Comparison of ENCODE assay signal across 23 cellular contexts in genomic region chr5:93601053-93601429, GRCh38. TPM values are rescaled to one million over a fixed set of nuclear protein-coding genes. Genes with fewer than 3 reads are reported as not detected.
DNase-seq lines count a peak whose midpoint lies in the region; ATAC-seq and TF ChIP-seq lines count a peak whose summit lies in the region.
"Had no signal": no experiment of that assay in that cellular context is flagged by ENCODE, and none has a peak within 500 bp of the region (broad histone marks: within the 10 kb centered on the region; RNA-seq: fewer than 3 reads in every experiment).

No MANE protein-coding gene starts in this region.

- no peak for TF ChIP-seq POLR2A in IMR-90 (IDR thresholded peaks at IDR 0.05; ENCODE audit: low read depth, low read length)

- H2BK5ac ChIP-seq in IMR-90 (ENCODE audit: low read depth, low read length, poor library complexity, severe bottlenecking), result peak overlapping the region; percentile 75

- CTCF ChIA-PET in IMR-90 (lab: Yijun Ruan, JAX), result interaction anchor here (0.6 to 2.0 kb wide), 3 partner anchors 11 to 801 kb away, joined by 3 to 6 read pairs (median 4); no protein-coding TSS in a partner anchor

- H3K4ac ChIP-seq in IMR-90 (ENCODE audit: low read depth, low read length), result peak overlapping the region; percentile 75; the same call in 1 of the 2 replicates

- H2BK20ac ChIP-seq in IMR-90 (ENCODE audit: low read depth, low read length), result peak overlapping the region; percentile 54; the same call in 1 of the 2 replicates

- H3K79me1 ChIP-seq in IMR-90 (ENCODE audit: low read depth in 1 of 2, low read length in 2 of 2), result peaks cover 8 to 22% of the 10 kb centered on the region in 2 experiments; a peak in 3 of 4 replicates

- DNase-seq in IMR-90, result no peak
- DNase-seq in caudate nucleus (lab: John Stamatoyannopoulos, UW), result no peak
- DNase-seq in iris pigment epithelial cell (ENCODE audit: low read depth), result peak; percentile 49
- DNase-seq in left colon, result no peak
- DNase-seq in omental fat pad (ENCODE audit: low spot score), result no peak
- DNase-seq: activated CD4-positive, CD25-positive, alpha-beta regulatory T cell; activated CD8-positive, alpha-beta T cell treated with anti-CD3 and anti-CD28 coated beads for 36 hours; activated effector memory CD4-positive, alpha-beta T cell treated with anti-CD3 and anti-CD28 coated beads, Interleukin-2, amount 50 U/mL, for 16 hours; activated T-cell treated with anti-CD3 and anti-CD28 coated beads for 4 hours; effector CD4-positive, alpha-beta T cell; erythroblast; MG63; naive thymus-derived CD4-positive, alpha-beta T cell; NCI-H1436 treated with DMSO at 0.1 percent for 48 hours; ovary; right lobe of liver; uterus had no signal

- peak overlapping the region; percentile 71 for H3K18ac ChIP-seq in IMR-90 (ENCODE audit: low read depth, low read length)

- no peak for TF ChIP-seq CTCF in IMR-90 (conservative IDR thresholded peaks at IDR 0.05; ENCODE audit: low read depth, low read length)
- no peak for TF ChIP-seq CTCF in omental fat pad (IDR thresholded peaks at IDR 0.05)

- H3K9me1 ChIP-seq in IMR-90 (ENCODE audit: insufficient read depth, low read length), result 0 out of 2 replicates have a peak, but pooled peaks cover 10% of the 10 kb centered on the region

- BruUV-seq in IMR-90 (replicated peaks; lab: Mats Ljungman, UMichigan), result no TSS peak

- H4K91ac ChIP-seq in IMR-90 (ENCODE audit: insufficient read depth, low read depth, low read length), result peak overlapping the region; percentile 44; the same call in 1 of the 2 replicates

- peak overlapping the region; percentile 34 for H3K9ac ChIP-seq in IMR-90 (ENCODE audit: low read depth, low read length)

- dilution Hi-C loops in IMR-90 (cut with HindIII; ENCODE audit: low sequenced_read_pairs, unreplicated experiment), result no loop called here

- H3K23ac ChIP-seq in IMR-90 (ENCODE audit: low read depth, low read length), result peak overlapping the region; percentile 65

- peak overlapping the region; percentile 66 for H4K5ac ChIP-seq in IMR-90 (ENCODE audit: low read depth, low read length)

- H3K27ac ChIP-seq in IMR-90 (ENCODE audit: insufficient read depth, low read length) (peak overlapping the region; percentile 73; the same call in 1 of the 2 replicates), caudate nucleus (ENCODE audit: low read depth, low read length) (peak overlapping the region; percentile 16), temporal lobe (ENCODE audit: low read depth, low read length) (peak overlapping the region; percentile 74)
- H3K27ac ChIP-seq: ovary, right lobe of liver, uterus had no signal

- H2BK120ac ChIP-seq in IMR-90 (ENCODE audit: low read depth, low read length), result peak overlapping the region; percentile 58

- no peak for ATAC-seq in IMR-90 (ENCODE audit: low read depth)
- no peak for ATAC-seq in HG02970 (IDR thresholded peaks at IDR 0.05; ENCODE audit: low FRiP score, unreplicated experiment)
- no peak for ATAC-seq in left colon
- ATAC-seq in omental fat pad (ENCODE audit: low FRiP score), result no peak
- no peak for ATAC-seq in GM21360 (IDR thresholded peaks at IDR 0.05; ENCODE audit: unreplicated experiment)
- ATAC-seq: activated CD8-positive, alpha-beta T cell treated with anti-CD3 and anti-CD28 coated beads for 36 hours; naive thymus-derived CD4-positive, alpha-beta T cell; right lobe of liver had no signal

- in situ Hi-C loops in IMR-90 (cut with MboI; ENCODE audit: low sequenced_read_pairs), result no loop called here

- peak overlapping the region; percentile 30 for H3K4me3 ChIP-seq in IMR-90 (ENCODE audit: insufficient read depth, low read depth, low read length)
- H3K4me3 ChIP-seq: MG63, ovary, right lobe of liver, uterus had no signal

- H3K4me1 ChIP-seq in IMR-90 (ENCODE audit: control insufficient read depth, insufficient read depth, low read length), result peaks cover 20% of the 10 kb centered on the region
- H3K4me1 ChIP-seq: right lobe of liver, uterus had no signal

- TF ChIP-seq RAD21 in IMR-90 (IDR thresholded peaks at IDR 0.05; ENCODE audit: low read length), result no peak

- H3K36me3 ChIP-seq in IMR-90 (ENCODE audit: control insufficient read depth, insufficient read depth, low read length), result peaks cover 1% of the 10 kb centered on the region; the same call in 1 of the 2 replicates
- H3K36me3 ChIP-seq: adrenal gland, MG63, ovary, right lobe of liver, uterus had no signal

- H2AFZ ChIP-seq in IMR-90 (replicated peaks; ENCODE audit: low read length, poor library complexity), result no peak overlapping the region

- H3K27me3 ChIP-seq in IMR-90 (ENCODE audit: control insufficient read depth, insufficient read depth, low read length), result no peaks in the 10 kb centered on the region
- H3K27me3 ChIP-seq: MG63, ovary had no signal

- POLR2A ChIA-PET in IMR-90 (lab: Charles Lee; ENCODE audit: unreplicated experiment), result interaction anchor here (1.3 kb wide), 1 partner anchor 9 kb away, joined by 5 read pairs; no protein-coding TSS in a partner anchor

- H3K4me2 ChIP-seq in IMR-90 (ENCODE audit: low read depth, low read length), result peak overlapping the region; percentile 94

- no peak overlapping the region for H2AK9ac ChIP-seq in IMR-90 (replicated peaks; ENCODE audit: low read depth, low read length, poor library complexity)

- H3K56ac ChIP-seq in IMR-90 (ENCODE audit: extremely low read depth, insufficient read depth, low read length), result 0 out of 2 replicates have a peak overlapping the region, but pooled peaks have one; percentile 73

- peak overlapping the region; percentile 4; the same call in 1 of the 3 replicates for H2BK15ac ChIP-seq in IMR-90 (ENCODE audit: low read depth, low read length)

- no peak overlapping the region for H2AK5ac ChIP-seq in IMR-90 (ENCODE audit: low read depth, low read length)

- intact Hi-C loops in IMR-90 (cut with micrococcal nuclease) (loop anchor here (5.0 to 10.0 kb wide), 2 partner anchors 1014 to 1091 kb away; partner anchors contain the start of genes KIAA0825 and SLF1), left colon (cut with DNase I, micrococcal nuclease) (no loop called here)

- no peaks in the 10 kb centered on the region for H4K20me1 ChIP-seq in IMR-90 (ENCODE audit: insufficient read depth, low read length)

- H4K8ac ChIP-seq in IMR-90 (ENCODE audit: low read depth in 2 of 2, low read length in 2 of 2), result peak overlapping the region; percentile 3 to 73; a peak in 3 of 4 replicates

- H3K9me3 ChIP-seq in IMR-90 (ENCODE audit: control insufficient read depth, insufficient read depth, low read length), result no peaks in the 10 kb centered on the region
- H3K9me3 ChIP-seq: adrenal gland, MG63, ovary, right lobe of liver, uterus had no signal

- peak overlapping the region; percentile 40; the same call in 1 of the 2 replicates for H3K14ac ChIP-seq in IMR-90 (replicated peaks; ENCODE audit: low read depth, low read length)

- no CpG with 5 or more reads among the region's 1 CpG for WGBS in IMR-90 (ENCODE audit: extremely low coverage in 2 of 2, insufficient read length in 1 of 2), 2 experiments

TF ChIP-seq in IMR-90, 13 proteins besides CTCF, POLR2A, EP300 and RAD21:
- TF ChIP-seq FOS (IDR thresholded peaks at IDR 0.05; ENCODE audit: low read depth, low read length), result no peak
- TF ChIP-seq NFE2L2 (IDR thresholded peaks at IDR 0.05; ENCODE audit: low read depth, low read length), result no peak
- no peak for TF ChIP-seq SMC3 (IDR thresholded peaks at IDR 0.05; ENCODE audit: low read depth, low read length)
- no peak for TF ChIP-seq RCOR1 (IDR thresholded peaks at IDR 0.05; ENCODE audit: insufficient replicate concordance, low read length)
- TF ChIP-seq RFX5 (IDR thresholded peaks at IDR 0.05; ENCODE audit: low read depth, low read length), result no peak
- TF ChIP-seq MAZ (IDR thresholded peaks at IDR 0.05; ENCODE audit: borderline replicate concordance, low read depth, low read length), result no peak; the same call in 1 of the 2 replicates
- no peak for TF ChIP-seq CEBPB (IDR thresholded peaks at IDR 0.05; ENCODE audit: low read depth, low read length)

RNA-seq across cellular contexts. Expression of gene NR2F1, which starts 18.0 kb away (rescaled TPM):
- 18.1 and 19.0 TPM in 2 replicates for total RNA-seq in IMR-90 (2012; rRNA removed)
- 160 and 175 TPM in 2 replicates for polyA plus RNA-seq in IMR-90 (2012; rRNA removed)
- 80.6 and 211 TPM in 2 replicates for polyA plus RNA-seq in IMR-90 (2012; cell fraction: cytosol; rRNA removed)
- polyA plus RNA-seq in IMR-90 (2012; cell fraction: nucleus; rRNA removed; ENCODE audit: low replicate concordance), result 153 and 546 TPM in 2 replicates
- total RNA-seq in temporal lobe, result 36.1 TPM
- total RNA-seq in left colon, result 1 to 10 TPM; 2.7 to 4.9 TPM
- 100 to 1,000 TPM in 1 of 4 donors, 10 to 100 TPM in 3; 15.6 to 117 (median 68.3) TPM for total RNA-seq in omental fat pad
- total RNA-seq: activated CD8-positive, alpha-beta T cell treated with anti-CD3 and anti-CD28 coated beads for 36 hours; naive thymus-derived CD4-positive, alpha-beta T cell; T-helper 2 cell treated with Interferon-gamma antibody and Interleukin-4, amounts not matched to agents 100 ng/mL and 5 ng/mL, for 36 hours had no signal
- polyA plus RNA-seq: CD14-positive monocyte; naive thymus-derived CD4-positive, alpha-beta T cell had no signal

RNA-seq across cellular contexts. Expression of gene NR2F1-AS1, which starts 20.0 kb away (rescaled TPM):
- total RNA-seq in IMR-90 (2012; rRNA removed) (12.5 and 17.8 TPM in 2 replicates), temporal lobe (50.4 TPM), left colon (1 to 10 TPM; 2.2 to 3.2 TPM), omental fat pad (10 to 100 TPM; 17.3 to 31.0 (median 22.9) TPM)
- 12.1 and 12.8 TPM in 2 replicates for polyA plus RNA-seq in IMR-90 (2012; rRNA removed)
- polyA plus RNA-seq in IMR-90 (2012; cell fraction: cytosol; rRNA removed), result 3.6 and 4.5 TPM in 2 replicates
- 7.6 and 30.6 TPM in 2 replicates for polyA plus RNA-seq in IMR-90 (2012; cell fraction: nucleus; rRNA removed; ENCODE audit: low replicate concordance)
- total RNA-seq: activated CD8-positive, alpha-beta T cell treated with anti-CD3 and anti-CD28 coated beads for 36 hours; naive thymus-derived CD4-positive, alpha-beta T cell; T-helper 2 cell treated with Interferon-gamma antibody and Interleukin-4, amounts not matched to agents 100 ng/mL and 5 ng/mL, for 36 hours had no signal
- polyA plus RNA-seq: CD14-positive monocyte; naive thymus-derived CD4-positive, alpha-beta T cell had no signal

Comparison
In these comparisons a context has a peak if more than half of its experiments do, and no peak if none do; other contexts are left out.
1. H3K27ac ChIP-seq: peak in every context shown above with its lines; median percentile 74 in temporal lobe; 73 in IMR-90; 16 in caudate nucleus.